Comparison of ENCODE assay signal across 21 cellular contexts in the genomic region with DNA sequence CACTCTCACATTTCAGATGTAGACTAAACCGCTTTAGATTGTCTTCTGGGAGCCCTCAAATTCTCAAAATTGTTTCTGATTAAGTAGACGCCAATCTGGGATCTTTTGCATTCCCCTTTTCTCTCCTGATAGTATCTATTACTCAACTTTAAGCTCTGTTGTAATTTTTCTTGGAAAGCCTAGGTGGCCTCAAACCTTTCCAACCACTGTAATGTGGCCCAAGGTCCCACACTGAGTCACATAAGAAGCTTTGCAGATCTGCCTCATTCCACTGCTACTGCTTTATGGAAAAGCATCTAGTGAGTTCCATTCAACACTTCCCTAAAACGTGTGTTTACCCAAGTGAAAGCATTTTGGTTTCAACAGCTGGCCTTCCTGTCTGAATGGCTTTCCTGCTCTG.
A peak's percentile ranks its signal among the peaks of the same experiment; 100 is the strongest.
DNase-seq lines count a peak whose midpoint lies in the region; ATAC-seq, FAIRE-seq and TF ChIP-seq lines count a peak whose summit lies in the region.
"Had no signal": no experiment of that assay in that cellular context is flagged by ENCODE, and none has a peak within 500 bp of the region (broad histone marks: within the 10 kb centered on the region; RNA-seq: fewer than 3 reads in every experiment).

No MANE protein-coding gene starts in this region.

- no TSS peak for BruUV-seq in PC-3 (replicated peaks; lab: Mats Ljungman, UMichigan)

- H3K36me3 ChIP-seq in BJ (ENCODE audit: control insufficient read depth, insufficient read depth, low read length) (no peaks in the 10 kb centered on the region), PC-3 (ENCODE audit: low read depth, low read length) (no peaks in the 10 kb centered on the region), psoas muscle (ENCODE audit: insufficient read depth in 1 of 2, low read depth in 1 of 2) (no peaks in the 10 kb centered on the region)
- H3K36me3 ChIP-seq: cardiac muscle cell, spleen had no signal

- intact Hi-C loops in PC-3 (cut with micrococcal nuclease) (no loop called here), psoas muscle (cut with DNase I) (no loop called here)

- H3K27me3 ChIP-seq in BJ (ENCODE audit: control insufficient read depth, insufficient read depth, low read length) (no peaks in the 10 kb centered on the region), PC-3 (ENCODE audit: low read length) (peaks cover 17% of the 10 kb centered on the region; the same call in 1 of the 2 replicates), psoas muscle (ENCODE audit: insufficient read depth in 3 of 3, low read length in 2 of 3) (no peaks in the 10 kb centered on the region)
- H3K27me3 ChIP-seq: cardiac muscle cell, spleen had no signal

- no peaks in the 10 kb centered on the region for H3K9me2 ChIP-seq in PC-3 (replicated peaks; ENCODE audit: low read length)

- H3K4me2 ChIP-seq in PC-3 (ENCODE audit: low read length) = no peak overlapping the region

- H2AFZ ChIP-seq in PC-3 (ENCODE audit: low read length) = no peak overlapping the region

- no peaks in the 10 kb centered on the region for H3F3A ChIP-seq in PC-3 (ENCODE audit: low read length, unreplicated experiment)

- TF ChIP-seq POLR2A in GM12891 (IDR thresholded peaks at IDR 0.05; ENCODE audit: low read depth, low read length) = no peak

- ATAC-seq in PC-3 (no peak), psoas muscle (peak in 3 of 4 donors; percentile 34 to 67 (median 58)), HG02588 (IDR thresholded peaks at IDR 0.05; ENCODE audit: unreplicated experiment) (no peak), HG02970 (IDR thresholded peaks at IDR 0.05; ENCODE audit: low FRiP score, unreplicated experiment) (no peak), HG02798 (IDR thresholded peaks at IDR 0.05; ENCODE audit: poor library complexity, unreplicated experiment) (no peak)
- ATAC-seq: K562 had no signal

- H3K27ac ChIP-seq in PC-3 (ENCODE audit: low read length) (no peak overlapping the region), psoas muscle (no peak overlapping the region)
- H3K27ac ChIP-seq: cardiac muscle cell, spleen had no signal

- H3K9me3 ChIP-seq in PC-3 (ENCODE audit: low read length) = no peaks in the 10 kb centered on the region
- H3K9me3 ChIP-seq in psoas muscle = no peaks in the 10 kb centered on the region
- H3K9me3 ChIP-seq: spleen had no signal

- DNase-seq in BJ (ENCODE audit: low read depth) (peak; percentile 66), PC-3 (peak; percentile 32), fibroblast of pulmonary artery (ENCODE audit: low read depth) (peak; percentile 78), psoas muscle (no peak), GM12891 (ENCODE audit: insufficient read length, low spot score) (no peak)
- DNase-seq: activated CD4-positive, alpha-beta T cell treated with anti-CD3 and anti-CD28 coated beads for 1 hour; activated naive CD4-positive, alpha-beta T cell treated with Interleukin-2 at 50 U/mL for 16 hours; effector memory CD4-positive, alpha-beta T cell; NCI-H1417 treated with DMSO at 0.1 percent for 48 hours; NCI-H345; nucleus accumbens; spleen; stimulated activated naive CD4-positive, alpha-beta T cell; T-helper 9 cell had no signal

- FAIRE-seq in GM12891 (lab: Jason Lieb, UNC) = no peak
- FAIRE-seq: GM19239, K562, urothelium cell line had no signal

- WGBS in psoas muscle, 3 donors = 36 to 41% (median 39%) methylated on average over 3 of the region's 3 CpGs

- no peak overlapping the region for H3K9ac ChIP-seq in PC-3 (ENCODE audit: low read length)

- POLR2A ChIA-PET in BJ (lab: Charles Lee) = interaction anchor here (0.6 kb wide), 1 partner anchor 734 kb away, joined by 3 read pairs; no protein-coding TSS in a partner anchor
- POLR2A ChIA-PET in PC-3 (lab: Charles Lee; ENCODE audit: unreplicated experiment) = no interaction called here

- no peak overlapping the region for H3K4me3 ChIP-seq in BJ (ENCODE audit: low read depth, low read length)
- no peak overlapping the region for H3K4me3 ChIP-seq in PC-3 (ENCODE audit: low read length)
- H3K4me3 ChIP-seq in fibroblast of pulmonary artery (replicated peaks; ENCODE audit: low read depth, low read length) = no peak overlapping the region
- no peak overlapping the region for H3K4me3 ChIP-seq in psoas muscle
- H3K4me3 ChIP-seq: cardiac muscle cell, K562, spleen had no signal

- H4K20me1 ChIP-seq in PC-3 (ENCODE audit: low read length) = no peaks in the 10 kb centered on the region

- no peaks in the 10 kb centered on the region for H3K4me1 ChIP-seq in PC-3 (ENCODE audit: insufficient read depth, low read length)
- H3K4me1 ChIP-seq in psoas muscle = no peaks in the 10 kb centered on the region
- H3K4me1 ChIP-seq: spleen had no signal

- TF ChIP-seq CTCF in BJ (IDR thresholded peaks at IDR 0.05; ENCODE audit: insufficient read depth, low read depth, low read length) = peak; percentile 28; the same call in 1 of the 2 replicates
- TF ChIP-seq CTCF in PC-3 (conservative IDR thresholded peaks at IDR 0.05; ENCODE audit: low read depth, low read length) = 0 out of 2 replicates have a peak, but pooled peaks have one; percentile 9
- no peak for TF ChIP-seq CTCF in fibroblast of pulmonary artery (IDR thresholded peaks at IDR 0.05; ENCODE audit: low read length, missing control alignments)
- no peak for TF ChIP-seq CTCF in psoas muscle (IDR thresholded peaks at IDR 0.05)

- CTCF ChIA-PET in BJ (lab: Yijun Ruan, JAX) = interaction anchor here (0.7 to 1.8 kb wide), 9 partner anchors 11 to 912 kb away, joined by 3 to 4 read pairs (median 4); no protein-coding TSS in a partner anchor
- CTCF ChIA-PET in PC-3 (lab: Charles Lee) = no interaction called here

- H3K79me2 ChIP-seq in PC-3 (ENCODE audit: low read length) = no peaks in the 10 kb centered on the region

TF ChIP-seq in GM12891, 5 proteins besides CTCF, POLR2A, EP300 and RAD21:
- TF ChIP-seq SPI1 (IDR thresholded peaks at IDR 0.05; ENCODE audit: low read depth, low read length) (no peak), TAF1 (IDR thresholded peaks at IDR 0.05; ENCODE audit: low read depth, low read length) (no peak), POU2F2 (IDR thresholded peaks at IDR 0.05; ENCODE audit: low read depth, low read length) (no peak), PAX5 (IDR thresholded peaks at IDR 0.05; ENCODE audit: insufficient read depth, low read length, severe bottlenecking) (no peak), POLR2AphosphoS5 (IDR thresholded peaks at IDR 0.05; ENCODE audit: low read depth, low read length) (no peak)

Comparison
In these comparisons a context has a peak if more than half of its experiments do, and no peak if none do; other contexts are left out.
1. DNase-seq: peak in BJ (single experiment), PC-3 (single experiment) and fibroblast of pulmonary artery (single experiment); none in psoas muscle (0 of 2) and GM12891 (single experiment).
2. CTCF ChIP-seq: peak in BJ (single experiment) and PC-3 (single experiment); none in fibroblast of pulmonary artery (single experiment) and psoas muscle (single experiment).
3. ATAC-seq: peak in psoas muscle (3 of 4); none in PC-3 (single experiment), HG02588 (single experiment), HG02970 (single experiment) and HG02798 (single experiment).